ENCODE assay signal across 9 cellular contexts in genomic region chrX:110310896-110311295, GRCh38. TPM values are rescaled to one million over a fixed set of nuclear protein-coding genes. Genes with fewer than 3 reads are reported as not detected.
DNase-seq lines count a peak whose midpoint lies in the region; ATAC-seq lines count a peak whose summit lies in the region.
"Had no signal": no experiment of that assay in that cellular context is flagged by ENCODE, and none has a peak within 500 bp of the region (broad histone marks: within the 10 kb centered on the region; RNA-seq: fewer than 3 reads in every experiment).

No MANE protein-coding gene starts in this region.

- H3K27me3 ChIP-seq in aorta (ENCODE audit: control insufficient read depth in 1 of 2, insufficient read depth in 2 of 2, low read length in 1 of 2), result no peaks in the 10 kb centered on the region

- ATAC-seq in GM18502 (IDR thresholded peaks at IDR 0.05; ENCODE audit: poor library complexity, unreplicated experiment) (peak; percentile 90), HG02610 (IDR thresholded peaks at IDR 0.05; ENCODE audit: unreplicated experiment) (peak; percentile 94), T-helper 17 cell (peak; percentile 99), aorta (ENCODE audit: low FRiP score) (no peak)

- H3K36me3 ChIP-seq in aorta (ENCODE audit: control insufficient read depth in 1 of 2, insufficient read depth in 2 of 2, low read length in 1 of 2), result no peaks in the 10 kb centered on the region

- 76 to 88% methylated on average over 1 of the region's 1 CpG for WGBS in aorta, 2 donors

- H3K27ac ChIP-seq in aorta (ENCODE audit: low read depth in 1 of 2, low read length in 2 of 2), result no peak overlapping the region
- H3K27ac ChIP-seq: SK-N-MC had no signal

- H3K27ac Mint-ChIP-seq in T-helper 17 cell, result peak overlapping the region; percentile 84

- H3K4me3 Mint-ChIP-seq in T-helper 17 cell, result peak overlapping the region; percentile 70

- intact Hi-C loops in aorta (cut with DNase I), result loop anchor here in 1 of 2 donors (10.0 kb wide), 1 partner anchor 146 kb away; no protein-coding TSS in a partner anchor

- no peaks in the 10 kb centered on the region for H3K36me3 Mint-ChIP-seq in T-helper 17 cell (ENCODE audit: low read depth)

- peaks cover 36% of the 10 kb centered on the region for H3K4me1 Mint-ChIP-seq in T-helper 17 cell

- DNase-seq in T-helper 17 cell, result peak in 2 of 3 donors; percentile 6 to 7
- peak; percentile 9 for DNase-seq in iris pigment epithelial cell (ENCODE audit: low read depth)
- DNase-seq in aorta, result no peak
- DNase-seq in AG08396 (ENCODE audit: low spot score), result no peak
- DNase-seq in DMS114 treated with DMSO at 0.1 percent for 48 hours (lab: John Stamatoyannopoulos, UW; ENCODE audit: unreplicated experiment), result no peak
- DNase-seq in NCI-H146 (lab: John Stamatoyannopoulos, UW), result no peak

- no peaks in the 10 kb centered on the region for H3K4me1 ChIP-seq in aorta (ENCODE audit: control insufficient read depth in 1 of 2, insufficient read depth in 2 of 2, low read length in 2 of 2)

- H3K4me3 ChIP-seq in aorta (ENCODE audit: low read length in 2 of 2), result no peak overlapping the region
- H3K4me3 ChIP-seq: SK-N-MC had no signal

- no peaks in the 10 kb centered on the region for H3K27me3 Mint-ChIP-seq in T-helper 17 cell

- no peaks in the 10 kb centered on the region for H3K9me3 ChIP-seq in T-helper 17 cell (ENCODE audit: control insufficient read depth, low read length, poor library complexity, severe bottlenecking)
- H3K9me3 ChIP-seq in aorta (ENCODE audit: control insufficient read depth, low read length), result no peaks in the 10 kb centered on the region

RNA-seq across cellular contexts. Expression of gene AMMECR1, which starts 7.0 kb away (rescaled TPM):
- total RNA-seq in T-helper 17 cell, result 10 to 100 TPM; 15.4 to 17.4 TPM
- 1 to 10 TPM; 3.6 to 4.0 TPM for total RNA-seq in aorta
- polyA plus RNA-seq in aorta, result 1 to 10 TPM in 1 of 2 donors, under 1 TPM in 1; 0.92 to 1.0 TPM

RNA-seq across cellular contexts. Expression of gene RTL9, which starts 47.8 kb away (rescaled TPM):
- total RNA-seq in T-helper 17 cell (not detected), aorta (under 1 TPM; 0.09 to 0.26 TPM)
- not detected for polyA plus RNA-seq in aorta

Comparison
In these comparisons a context has a peak if more than half of its experiments do, and no peak if none do; other contexts are left out.
1. DNase-seq: peak in T-helper 17 cell (2 of 3) and iris pigment epithelial cell (single experiment); none in aorta (0 of 2), AG08396 (single experiment), DMS114 treated with DMSO at 0.1 percent for 48 hours (single experiment) and NCI-H146 (single experiment).